In genomic region chr13:30049692-30050091, GRCh38 we compare ENCODE assay signal across 20 cellular contexts.
DNase-seq lines count a peak whose midpoint lies in the region; ATAC-seq, FAIRE-seq and TF ChIP-seq lines count a peak whose summit lies in the region.
"Had no signal": no experiment of that assay in that cellular context is flagged by ENCODE, and none has a peak within 500 bp of the region (broad histone marks: within the 10 kb centered on the region; RNA-seq: fewer than 3 reads in every experiment).

No MANE protein-coding gene starts in this region.

- no peak for DNase-seq in activated T-cell treated with anti-CD3 and anti-CD28 coated beads, Interleukin-2, amount 50 U/mL, for 4 hours
- DNase-seq in activated T-cell treated with anti-CD3 and anti-CD28 coated beads for 4 hours (no peak), K562 (ENCODE audit: extremely low read depth in 1 of 4, low spot score in 3 of 4) (peak in 2 of 4 experiments; percentile 5 to 13), osteoblast (ENCODE audit: insufficient read length, low spot score, missing footprints) (peak; percentile 8), amygdala (lab: John Stamatoyannopoulos, UW) (no peak), mucosa of descending colon (no peak)
- DNase-seq in stimulated activated naive CD4-positive, alpha-beta T cell treated with Interleukin-2 at 50 U/mL for 16 hours (lab: John Stamatoyannopoulos, UW): no peak
- DNase-seq: anterior cingulate cortex; colonic mucosa; H7; head of caudate nucleus; islet precursor cell; MV-4-11; NCI-H748 treated with DMSO at 0.1 percent for 48 hours; occipital lobe; stimulated activated naive CD4-positive, alpha-beta T cell; uterus had no signal

- peak; percentile 58 to 69 for ATAC-seq in activated T-cell treated with anti-CD3 and anti-CD28 coated beads, Interleukin-2, amount 50 U/mL, for 4 hours
- no peak for ATAC-seq in K562
- no peak for ATAC-seq in mucosa of descending colon

- TF ChIP-seq POLR2A in K562 (conservative IDR thresholded peaks at IDR 0.05): no peak

- no TSS peak for BruUV-seq in K562 (replicated peaks; lab: Mats Ljungman, UMichigan)

- H3K9me3 ChIP-seq in Loucy (ENCODE audit: insufficient read depth, low read depth, low read length) (no peaks in the 10 kb centered on the region), K562 (replicated peaks; ENCODE audit: control insufficient read depth, insufficient read depth, low read depth, low read length) (no peaks in the 10 kb centered on the region), osteoblast (ENCODE audit: low read depth, low read length) (no peaks in the 10 kb centered on the region), mucosa of descending colon (no peaks in the 10 kb centered on the region)
- H3K9me3 ChIP-seq: colonic mucosa, uterus had no signal

- H3K4me2 ChIP-seq in Loucy (ENCODE audit: low read depth, low read length, poor library complexity, severe bottlenecking): no peak overlapping the region
- no peak overlapping the region for H3K4me2 ChIP-seq in K562 (ENCODE audit: insufficient read depth, low read length)
- H3K4me2 ChIP-seq in osteoblast (ENCODE audit: insufficient read depth, low read length): no peak overlapping the region

- H2AFZ ChIP-seq in Loucy (ENCODE audit: low read length): peak overlapping the region; percentile 58; the same call in 1 of the 2 replicates
- H2AFZ ChIP-seq in K562 (ENCODE audit: low read depth, low read length): no peak overlapping the region
- no peak overlapping the region for H2AFZ ChIP-seq in osteoblast (ENCODE audit: low read length)

- H3K9me2 ChIP-seq in Loucy (replicated peaks; ENCODE audit: low read depth, low read length): no peaks in the 10 kb centered on the region

- intact Hi-C loops in K562 (cut with micrococcal nuclease): no loop called here
- intact Hi-C loops in mucosa of descending colon (cut with DNase I, micrococcal nuclease): no loop called here

- no peaks in the 10 kb centered on the region for H3K9me1 ChIP-seq in K562 (ENCODE audit: control insufficient read depth, insufficient read depth, low read length)

- H3K4me3 ChIP-seq in Loucy (ENCODE audit: low read length, poor library complexity, severe bottlenecking) (no peak overlapping the region), K562 (no peak overlapping the region), osteoblast (ENCODE audit: insufficient read depth, low read length) (no peak overlapping the region), mucosa of descending colon (no peak overlapping the region)
- H3K4me3 ChIP-seq: colonic mucosa, uterus had no signal

- peaks cover 7% of the 10 kb centered on the region for H3K27me3 Mint-ChIP-seq in activated T-cell treated with anti-CD3 and anti-CD28 coated beads, Interleukin-2, amount 50 U/mL, for 4 hours (ENCODE audit: low read depth)

- H3K4me3 Mint-ChIP-seq in activated T-cell treated with anti-CD3 and anti-CD28 coated beads, Interleukin-2, amount 50 U/mL, for 4 hours: no peak overlapping the region
- H3K4me3 Mint-ChIP-seq: T-helper 1 cell treated with Interleukin-12 subunit alpha and Interleukin-12 subunit beta and Interleukin-4 antibody, amounts not matched to agents 30 μg/mL and 1 μg/mL, for 36 hours had no signal

- no peak overlapping the region for H3K9ac ChIP-seq in Loucy (ENCODE audit: low read depth, low read length, poor library complexity, severe bottlenecking)
- H3K9ac ChIP-seq in K562 (ENCODE audit: insufficient read depth in 1 of 2, low read depth in 2 of 2, low read length in 2 of 2): no peak overlapping the region

- CTCF ChIA-PET in K562 (lab: Yijun Ruan, JAX; ENCODE audit: low intra/inter-chr PET ratio): no interaction called here

- peaks cover 7% of the 10 kb centered on the region for H3F3A ChIP-seq in Loucy (ENCODE audit: low read depth)

- POLR2A ChIA-PET in K562 (lab: Yijun Ruan, JAX): no interaction called here

- no peak for TF ChIP-seq RAD21 in K562 (CRISPR knock-in tag; conservative IDR thresholded peaks at IDR 0.05 in 1 of 2, IDR thresholded peaks at IDR 0.05 in 1 of 2)

- H3K27me3 ChIP-seq in Loucy (ENCODE audit: insufficient read depth, low read length, poor library complexity, severe bottlenecking): no peaks in the 10 kb centered on the region
- H3K27me3 ChIP-seq in K562 (ENCODE audit: control insufficient read depth in 2 of 2, insufficient read depth in 2 of 2, low read length in 2 of 2): no peaks in the 10 kb centered on the region
- peaks cover 3% of the 10 kb centered on the region for H3K27me3 ChIP-seq in osteoblast (ENCODE audit: insufficient read depth, low read length)
- H3K27me3 ChIP-seq: colonic mucosa, uterus had no signal

- no peak for TF ChIP-seq CTCF in Loucy (conservative IDR thresholded peaks at IDR 0.05; ENCODE audit: low read length)
- TF ChIP-seq CTCF in K562 (IDR thresholded peaks at IDR 0.05 in 2 of 3, conservative IDR thresholded peaks at IDR 0.05 in 1 of 3; ENCODE audit: insufficient read depth in 2 of 3, low read depth in 1 of 3, low read length in 3 of 3): no peak
- TF ChIP-seq CTCF in osteoblast (IDR thresholded peaks at IDR 0.05; ENCODE audit: extremely low read depth, low read depth, low read length): no peak
- no peak for TF ChIP-seq CTCF in mucosa of descending colon (IDR thresholded peaks at IDR 0.05)

- FAIRE-seq in K562 (lab: Jason Lieb, UNC): no peak

- H4K20me1 ChIP-seq in Loucy (ENCODE audit: insufficient read depth, low read length, poor library complexity, severe bottlenecking) (no peaks in the 10 kb centered on the region), K562 (replicated peaks; ENCODE audit: control insufficient read depth, insufficient read depth, low read length) (no peaks in the 10 kb centered on the region), osteoblast (ENCODE audit: insufficient read depth, low read length) (no peaks in the 10 kb centered on the region)

- WGBS in K562 (ENCODE audit: insufficient coverage, low coverage, missing lambda C conversion rate): 0% methylated on average over 5 of the region's 5 CpGs

- peaks cover 18% of the 10 kb centered on the region for H3K4me1 Mint-ChIP-seq in activated T-cell treated with anti-CD3 and anti-CD28 coated beads, Interleukin-2, amount 50 U/mL, for 4 hours (ENCODE audit: low read depth)

- H3K9me3 Mint-ChIP-seq in activated T-cell treated with anti-CD3 and anti-CD28 coated beads, Interleukin-2, amount 50 U/mL, for 4 hours: no peaks in the 10 kb centered on the region
- H3K9me3 Mint-ChIP-seq: T-helper 1 cell treated with Interleukin-12 subunit alpha and Interleukin-12 subunit beta and Interleukin-4 antibody, amounts not matched to agents 30 μg/mL and 1 μg/mL, for 36 hours had no signal

- in situ Hi-C loops in K562 (cut with MboI): no loop called here

- no peaks in the 10 kb centered on the region for H3K36me3 Mint-ChIP-seq in activated T-cell treated with anti-CD3 and anti-CD28 coated beads, Interleukin-2, amount 50 U/mL, for 4 hours (ENCODE audit: insufficient read depth)

- H3K79me2 ChIP-seq in Loucy (ENCODE audit: insufficient read depth, low read length) (no peaks in the 10 kb centered on the region), K562 (ENCODE audit: control insufficient read depth, insufficient read depth, low read length) (no peaks in the 10 kb centered on the region), osteoblast (ENCODE audit: insufficient read depth, low read length) (no peaks in the 10 kb centered on the region)

- H3K27ac ChIP-seq in K562 (ENCODE audit: extremely low read depth, low read depth, low read length) (no peak overlapping the region), osteoblast (ENCODE audit: low read depth, low read length) (no peak overlapping the region)
- H3K27ac ChIP-seq: colonic mucosa, RWPE1, uterus had no signal

- no peak for TF ChIP-seq EP300 in K562 (IDR thresholded peaks at IDR 0.05; ENCODE audit: low read length)

- H3K4me1 ChIP-seq in Loucy (ENCODE audit: insufficient read depth, low read length, poor library complexity, severe bottlenecking) (peaks cover 79% of the 10 kb centered on the region), K562 (replicated peaks in 1 of 2; ENCODE audit: control insufficient read depth in 2 of 2, insufficient read depth in 2 of 2, low read length in 2 of 2) (no peaks in the 10 kb centered on the region; a peak in 1 of 5 replicates), osteoblast (ENCODE audit: insufficient read depth, low read length) (peaks cover 24% of the 10 kb centered on the region), mucosa of descending colon (ENCODE audit: low read depth) (peaks cover 5% of the 10 kb centered on the region)
- H3K4me1 ChIP-seq: colonic mucosa, uterus had no signal

- no peaks in the 10 kb centered on the region for H3K36me3 ChIP-seq in Loucy (ENCODE audit: insufficient read depth, low read length)
- H3K36me3 ChIP-seq in K562 (ENCODE audit: control insufficient read depth, insufficient read depth, low read length): no peaks in the 10 kb centered on the region
- H3K36me3 ChIP-seq in osteoblast (ENCODE audit: insufficient read depth, low read length): no peaks in the 10 kb centered on the region
- no peaks in the 10 kb centered on the region for H3K36me3 ChIP-seq in mucosa of descending colon (ENCODE audit: low read depth)
- H3K36me3 ChIP-seq: colonic mucosa, uterus had no signal

TF ChIP-seq in K562, 482 proteins besides CTCF, POLR2A, EP300 and RAD21 (continues in another document):
- TF ChIP-seq CBX2 (IDR thresholded peaks at IDR 0.05; ENCODE audit: insufficient read depth, low read length, poor library complexity, severe bottlenecking) (no peak), PBX2 (CRISPR knock-in tag; IDR thresholded peaks at IDR 0.05; ENCODE audit: low read depth) (no peak), PBX2 (tag; conservative IDR thresholded peaks at IDR 0.05; ENCODE audit: low read depth) (peak; percentile 84), ILK (tag; IDR thresholded peaks at IDR 0.05; ENCODE audit: borderline replicate concordance, low read depth) (no peak), FOXJ2 (tag; IDR thresholded peaks at IDR 0.05) (no peak), ARID1B (IDR thresholded peaks at IDR 0.05) (peak; percentile 20; the same call in 1 of the 2 replicates)

Comparison
In these comparisons a context has a peak if more than half of its experiments do, and no peak if none do; other contexts are left out.
1. ATAC-seq: peak in activated T-cell treated with anti-CD3 and anti-CD28 coated beads, Interleukin-2, amount 50 U/mL, for 4 hours (2 of 2); none in K562 (single experiment) and mucosa of descending colon (single experiment).